In genomic region chr6:43941174-43941573, GRCh38 we compare ENCODE assay signal across 24 cellular contexts.
A peak's percentile ranks its signal among the peaks of the same experiment; 100 is the strongest.
DNase-seq lines count a peak whose midpoint lies in the region; ATAC-seq and TF ChIP-seq lines count a peak whose summit lies in the region.
"Had no signal": no experiment of that assay in that cellular context is flagged by ENCODE, and none has a peak within 500 bp of the region (broad histone marks: within the 10 kb centered on the region; RNA-seq: fewer than 3 reads in every experiment).

No MANE protein-coding gene starts in this region.

- H3K36me3 ChIP-seq in WERI-Rb-1 (no peaks in the 10 kb centered on the region), neuronal stem cell (replicated peaks in 1 of 2; ENCODE audit: control insufficient read depth in 2 of 2, insufficient read depth in 2 of 2, low read length in 2 of 2) (no peaks in the 10 kb centered on the region)
- H3K36me3 ChIP-seq: SJSA1 had no signal

- H3K4me3 Mint-ChIP-seq in type B pancreatic cell (no peak overlapping the region), nephron progenitor cell (no peak overlapping the region)
- H3K4me3 Mint-ChIP-seq: B cell; CD8-positive, alpha-beta T cell had no signal

- peak overlapping the region; percentile 6 for H3K18ac ChIP-seq in neuronal stem cell (ENCODE audit: low read length)

- H2BK12ac ChIP-seq in neuronal stem cell (ENCODE audit: low read length): no peak overlapping the region

- peak overlapping the region; percentile 84 for H2BK15ac ChIP-seq in neuronal stem cell (ENCODE audit: low read length)

- H2AK5ac ChIP-seq in neuronal stem cell (ENCODE audit: low read depth, low read length): peak overlapping the region; percentile 92

- no peak overlapping the region for H3K23ac ChIP-seq in neuronal stem cell (ENCODE audit: low read depth, low read length, poor library complexity)

- ATAC-seq in HG03354 (IDR thresholded peaks at IDR 0.05; ENCODE audit: poor library complexity, severe bottlenecking, unreplicated experiment): no peak
- ATAC-seq: CD8-positive, alpha-beta T cell; PC-3 had no signal

- no CpG with 5 or more reads among the region's 5 CpGs for WGBS in neuronal stem cell (ENCODE audit: extremely low coverage in 2 of 2, insufficient read length in 2 of 2, insufficient replicate concordance in 1 of 2), 2 donors

- no peaks in the 10 kb centered on the region for H3K36me3 Mint-ChIP-seq in type B pancreatic cell
- no peaks in the 10 kb centered on the region for H3K36me3 Mint-ChIP-seq in nephron progenitor cell (ENCODE audit: low read depth)
- H3K36me3 Mint-ChIP-seq: CD8-positive, alpha-beta T cell had no signal

- H3K9me3 ChIP-seq in WERI-Rb-1 (ENCODE audit: severe bottlenecking) (peaks cover 17% of the 10 kb centered on the region), neuronal stem cell (replicated peaks in 1 of 2; ENCODE audit: control insufficient read depth in 2 of 2, insufficient read depth in 1 of 2, low read depth in 1 of 2, low read length in 2 of 2) (peaks cover 5 to 6% of the 10 kb centered on the region in 2 donors)
- H3K9me3 ChIP-seq: Caco-2, SJSA1 had no signal

- no peaks in the 10 kb centered on the region for H3K27me3 ChIP-seq in WERI-Rb-1 (ENCODE audit: insufficient read depth, low read depth, severe bottlenecking)
- H3K27me3 ChIP-seq in neuronal stem cell (ENCODE audit: control insufficient read depth in 3 of 3, insufficient read depth in 3 of 3, low read depth in 1 of 3, low read length in 3 of 3): peaks cover 0 to 16% (median 0%) of the 10 kb centered on the region in 3 experiments
- H3K27me3 ChIP-seq: SJSA1 had no signal

- H3K4me2 ChIP-seq in neuronal stem cell (ENCODE audit: insufficient read depth, low read length, poor library complexity, severe bottlenecking): no peak overlapping the region

- H3K4me1 ChIP-seq in neuronal stem cell (ENCODE audit: control insufficient read depth in 2 of 2, insufficient read depth in 1 of 2, low read depth in 1 of 2, low read length in 2 of 2): peaks cover 8 to 13% of the 10 kb centered on the region in 2 donors

- H2AFZ ChIP-seq in neuronal stem cell (ENCODE audit: low read length): peak overlapping the region; percentile 15

- H3K27me3 Mint-ChIP-seq in type B pancreatic cell (peaks cover 7% of the 10 kb centered on the region), nephron progenitor cell (ENCODE audit: low read depth, poor library complexity) (peaks cover 91% of the 10 kb centered on the region)

- H3K4me3 ChIP-seq in WERI-Rb-1 (ENCODE audit: low read depth, low read length): no peak overlapping the region
- no peak overlapping the region for H3K4me3 ChIP-seq in neuronal stem cell (ENCODE audit: low read length in 2 of 2)
- H3K4me3 ChIP-seq: SJSA1 had no signal

- no peaks in the 10 kb centered on the region for H3K79me1 ChIP-seq in neuronal stem cell (ENCODE audit: low read depth, low read length)

- H3K9ac ChIP-seq in neuronal stem cell (ENCODE audit: low read depth, low read length, poor library complexity): no peak overlapping the region

- no peak overlapping the region for H3K27ac ChIP-seq in WERI-Rb-1
- no peak overlapping the region for H3K27ac ChIP-seq in neuronal stem cell (replicated peaks; ENCODE audit: low read length)
- H3K27ac ChIP-seq: 22Rv1, C4-2B, SJSA1 had no signal

- H3K9me3 Mint-ChIP-seq in type B pancreatic cell (no peaks in the 10 kb centered on the region), nephron progenitor cell (peaks cover 20% of the 10 kb centered on the region)

- H3K27ac Mint-ChIP-seq in type B pancreatic cell (no peak overlapping the region), nephron progenitor cell (no peak overlapping the region)
- H3K27ac Mint-ChIP-seq: B cell; CD8-positive, alpha-beta T cell had no signal

- no peak overlapping the region for H2BK5ac ChIP-seq in neuronal stem cell (ENCODE audit: low read length)

- peak overlapping the region; percentile 42 for H3K14ac ChIP-seq in neuronal stem cell (ENCODE audit: low read length)

- H3K4ac ChIP-seq in neuronal stem cell (ENCODE audit: low read length): no peak overlapping the region

- peak overlapping the region; percentile 14 for H2BK120ac ChIP-seq in neuronal stem cell (ENCODE audit: low read depth, low read length)

- H4K91ac ChIP-seq in neuronal stem cell (ENCODE audit: low read depth, low read length, poor library complexity): no peak overlapping the region

- H3K4me1 Mint-ChIP-seq in type B pancreatic cell (ENCODE audit: unreplicated experiment) (peaks cover 17% of the 10 kb centered on the region), nephron progenitor cell (peaks cover 34% of the 10 kb centered on the region)
- H3K4me1 Mint-ChIP-seq: B cell had no signal

- peak; percentile 34 for DNase-seq in activated CD8-positive, alpha-beta memory T cell treated with anti-CD3 and anti-CD28 coated beads, Interleukin-2, amount 50 U/mL, for 48 hours
- no peak for DNase-seq in activated CD8-positive, alpha-beta memory T cell treated with anti-CD3 and anti-CD28 coated beads, Interleukin-2, amount 50 U/mL, for 4 hours
- DNase-seq in WERI-Rb-1 (peak; percentile 8), neuronal stem cell (ENCODE audit: low spot score) (no peak), type B pancreatic cell (ENCODE audit: extremely low spot score, unreplicated experiment) (peak; percentile 47), nephron progenitor cell (no peak), pons (ENCODE audit: low spot score) (no peak)
- DNase-seq: Caco-2; CD8-positive, alpha-beta T cell; GF-D8; H7; KBM-7; MV-4-11; NCI-H1105; NCI-H2029; NCI-H446; NCI-H524 treated with DMSO at 0.1 percent for 48 hours; NCI-H774; PC-3 had no signal

- H4K8ac ChIP-seq in neuronal stem cell (ENCODE audit: low read depth, low read length): no peak overlapping the region

- TF ChIP-seq CTCF in WERI-Rb-1 (IDR thresholded peaks at IDR 0.05; ENCODE audit: low read depth, low read length) (no peak), type B pancreatic cell (conservative IDR thresholded peaks at IDR 0.05) (no peak), nephron progenitor cell (IDR thresholded peaks at IDR 0.05) (no peak)

Comparison
In these comparisons a context has a peak if more than half of its experiments do, and no peak if none do; other contexts are left out.
1. DNase-seq: peak in activated CD8-positive, alpha-beta memory T cell treated with anti-CD3 and anti-CD28 coated beads, Interleukin-2, amount 50 U/mL, for 48 hours (single experiment), WERI-Rb-1 (single experiment) and type B pancreatic cell (single experiment); none in activated CD8-positive, alpha-beta memory T cell treated with anti-CD3 and anti-CD28 coated beads, Interleukin-2, amount 50 U/mL, for 4 hours (single experiment), neuronal stem cell (single experiment), nephron progenitor cell (single experiment) and pons (single experiment).